Comparison of ENCODE assay signal across 2 cellular contexts in genomic region chrX:27883468-27884092, GRCh38.
TF ChIP-seq lines count a peak whose summit lies in the region.

No MANE protein-coding gene starts in this region.

TF ChIP-seq in IMR-90, 13 proteins besides CTCF, POLR2A, EP300 and RAD21:
- no peak for TF ChIP-seq USF2 (IDR thresholded peaks at IDR 0.05; ENCODE audit: low read depth, low read length)
- no peak for TF ChIP-seq CHD1 (IDR thresholded peaks at IDR 0.05; ENCODE audit: low read depth, low read length)
- no peak for TF ChIP-seq CEBPB (IDR thresholded peaks at IDR 0.05; ENCODE audit: low read depth, low read length)
- no peak for TF ChIP-seq RFX5 (IDR thresholded peaks at IDR 0.05; ENCODE audit: low read depth, low read length)
- no peak for TF ChIP-seq MAZ (IDR thresholded peaks at IDR 0.05; ENCODE audit: borderline replicate concordance, low read depth, low read length)
- TF ChIP-seq FOS (IDR thresholded peaks at IDR 0.05; ENCODE audit: low read depth, low read length), result no peak
- no peak for TF ChIP-seq BHLHE40 (IDR thresholded peaks at IDR 0.05; ENCODE audit: low read depth, low read length)
- TF ChIP-seq MXI1 (IDR thresholded peaks at IDR 0.05; ENCODE audit: borderline replicate concordance, low read depth, low read length), result no peak
- no peak for TF ChIP-seq NFE2L2 (IDR thresholded peaks at IDR 0.05; ENCODE audit: low read depth, low read length)
- TF ChIP-seq SMC3 (IDR thresholded peaks at IDR 0.05; ENCODE audit: low read depth, low read length), result no peak
- no peak for TF ChIP-seq ELK1 (IDR thresholded peaks at IDR 0.05; ENCODE audit: borderline replicate concordance, low read depth, low read length)
- TF ChIP-seq MAFK (IDR thresholded peaks at IDR 0.05; ENCODE audit: low read depth, low read length), result no peak
- TF ChIP-seq RCOR1 (IDR thresholded peaks at IDR 0.05; ENCODE audit: insufficient replicate concordance, low read length), result no peak

TF ChIP-seq in GM12878, 131 proteins besides CTCF, POLR2A, EP300 and RAD21 (continued from another document):
- peak; percentile 61 for TF ChIP-seq MTA2 (IDR thresholded peaks at IDR 0.05; ENCODE audit: low read depth)
- TF ChIP-seq CREB1 (IDR thresholded peaks at IDR 0.05; ENCODE audit: low read depth), result no peak
